1 cellular context compared by ENCODE assay signal in the genomic region with DNA sequence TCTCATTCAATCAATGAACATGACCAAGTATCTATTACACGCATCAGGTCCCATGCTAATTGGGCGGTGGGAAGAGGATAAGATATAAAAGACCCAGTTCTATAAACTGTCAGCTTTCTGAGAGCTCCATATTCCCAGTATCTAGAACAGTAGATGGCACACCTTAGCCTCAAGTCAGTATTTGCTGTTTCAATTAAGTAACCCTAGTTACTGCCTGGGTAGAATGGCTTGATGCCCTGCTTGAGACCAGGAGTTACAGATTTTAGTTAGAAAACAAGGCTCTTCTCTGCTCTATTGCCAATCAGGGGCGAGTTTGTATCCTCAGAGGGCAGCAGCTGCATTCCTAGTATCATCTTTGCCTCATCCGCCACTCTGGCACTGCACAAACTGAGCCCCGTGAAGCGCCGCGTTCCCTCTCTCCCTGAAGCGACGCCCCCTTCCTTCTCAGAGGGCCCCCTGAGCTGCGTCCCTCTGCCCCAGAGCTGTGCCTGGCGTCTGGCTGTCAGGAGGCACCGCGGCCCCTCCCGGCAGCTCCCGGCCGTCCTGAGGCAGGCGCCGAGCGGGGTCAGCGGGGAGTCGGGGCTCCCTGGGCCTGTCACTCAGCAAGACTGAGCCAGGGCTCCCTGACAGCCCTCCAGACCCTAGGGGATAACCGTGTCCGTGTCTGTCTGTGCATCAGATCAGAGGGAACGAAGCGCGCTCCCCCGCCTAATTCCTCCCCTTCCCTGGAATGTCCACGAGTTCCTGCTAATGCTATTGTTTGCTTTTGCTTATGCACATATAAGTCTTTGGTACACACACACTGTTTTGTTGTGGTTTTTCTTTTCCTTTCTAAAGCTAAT.
TF ChIP-seq lines count a peak whose summit lies in the region.

No MANE protein-coding gene starts in this region.

TF ChIP-seq in HEK293, 187 proteins besides CTCF, POLR2A, EP300 and RAD21 (continued from another document):
- TF ChIP-seq, protein P1, sequence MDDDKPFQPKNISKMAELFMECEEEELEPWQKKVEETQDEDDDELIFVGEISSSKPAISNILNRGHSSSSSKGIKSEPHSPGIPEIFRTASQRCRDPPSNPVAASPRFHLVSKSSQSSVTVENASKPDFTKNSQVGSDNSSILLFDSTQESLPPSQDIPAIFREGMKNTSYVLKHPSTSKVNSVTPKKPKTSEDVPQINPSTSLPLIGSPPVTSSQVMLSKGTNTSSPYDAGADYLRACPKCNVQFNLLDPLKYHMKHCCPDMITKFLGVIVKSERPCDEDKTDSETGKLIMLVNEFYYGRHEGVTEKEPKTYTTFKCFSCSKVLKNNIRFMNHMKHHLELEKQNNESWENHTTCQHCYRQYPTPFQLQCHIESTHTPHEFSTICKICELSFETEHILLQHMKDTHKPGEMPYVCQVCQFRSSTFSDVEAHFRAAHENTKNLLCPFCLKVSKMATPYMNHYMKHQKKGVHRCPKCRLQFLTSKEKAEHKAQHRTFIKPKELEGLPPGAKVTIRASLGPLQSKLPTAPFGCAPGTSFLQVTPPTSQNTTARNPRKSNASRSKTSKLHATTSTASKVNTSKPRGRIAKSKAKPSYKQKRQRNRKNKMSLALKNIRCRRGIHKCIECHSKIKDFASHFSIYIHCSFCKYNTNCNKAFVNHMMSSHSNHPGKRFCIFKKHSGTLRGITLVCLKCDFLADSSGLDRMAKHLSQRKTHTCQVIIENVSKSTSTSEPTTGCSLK (tag by site-specific recombination; IDR thresholded peaks at IDR 0.05): no peak
- peak; percentile 91 for TF ChIP-seq ZNF335 (tag by site-specific recombination; conservative IDR thresholded peaks at IDR 0.05)
- TF ChIP-seq ZBTB20 (tag by site-specific recombination; IDR thresholded peaks at IDR 0.05): peak; percentile 58; the same call in 1 of the 2 replicates
- peak; percentile 53; the same call in 1 of the 2 replicates for TF ChIP-seq ZNF341 (tag by site-specific recombination; IDR thresholded peaks at IDR 0.05; ENCODE audit: low read depth)
- TF ChIP-seq GLIS2 (tag by site-specific recombination; IDR thresholded peaks at IDR 0.05): peak; percentile 48; the same call in 1 of the 2 replicates
- no peak for TF ChIP-seq ZNF2 (tag by site-specific recombination; IDR thresholded peaks at IDR 0.05)
- TF ChIP-seq ZNF624 (tag by site-specific recombination; IDR thresholded peaks at IDR 0.05): no peak
- no peak for TF ChIP-seq ZNF558 (tag by site-specific recombination; IDR thresholded peaks at IDR 0.05)
- TF ChIP-seq, protein P2, sequence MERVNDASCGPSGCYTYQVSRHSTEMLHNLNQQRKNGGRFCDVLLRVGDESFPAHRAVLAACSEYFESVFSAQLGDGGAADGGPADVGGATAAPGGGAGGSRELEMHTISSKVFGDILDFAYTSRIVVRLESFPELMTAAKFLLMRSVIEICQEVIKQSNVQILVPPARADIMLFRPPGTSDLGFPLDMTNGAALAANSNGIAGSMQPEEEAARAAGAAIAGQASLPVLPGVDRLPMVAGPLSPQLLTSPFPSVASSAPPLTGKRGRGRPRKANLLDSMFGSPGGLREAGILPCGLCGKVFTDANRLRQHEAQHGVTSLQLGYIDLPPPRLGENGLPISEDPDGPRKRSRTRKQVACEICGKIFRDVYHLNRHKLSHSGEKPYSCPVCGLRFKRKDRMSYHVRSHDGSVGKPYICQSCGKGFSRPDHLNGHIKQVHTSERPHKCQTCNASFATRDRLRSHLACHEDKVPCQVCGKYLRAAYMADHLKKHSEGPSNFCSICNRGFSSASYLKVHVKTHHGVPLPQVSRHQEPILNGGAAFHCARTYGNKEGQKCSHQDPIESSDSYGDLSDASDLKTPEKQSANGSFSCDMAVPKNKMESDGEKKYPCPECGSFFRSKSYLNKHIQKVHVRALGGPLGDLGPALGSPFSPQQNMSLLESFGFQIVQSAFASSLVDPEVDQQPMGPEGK (tag by site-specific recombination; IDR thresholded peaks at IDR 0.05): 0 out of 2 replicates have a peak, but pooled peaks have one; percentile 26
- peak; percentile 86 for TF ChIP-seq ZBTB48 (tag by site-specific recombination; IDR thresholded peaks at IDR 0.05)
- no peak for TF ChIP-seq ZNF623 (tag by site-specific recombination; IDR thresholded peaks at IDR 0.05)
- TF ChIP-seq, protein P3, sequence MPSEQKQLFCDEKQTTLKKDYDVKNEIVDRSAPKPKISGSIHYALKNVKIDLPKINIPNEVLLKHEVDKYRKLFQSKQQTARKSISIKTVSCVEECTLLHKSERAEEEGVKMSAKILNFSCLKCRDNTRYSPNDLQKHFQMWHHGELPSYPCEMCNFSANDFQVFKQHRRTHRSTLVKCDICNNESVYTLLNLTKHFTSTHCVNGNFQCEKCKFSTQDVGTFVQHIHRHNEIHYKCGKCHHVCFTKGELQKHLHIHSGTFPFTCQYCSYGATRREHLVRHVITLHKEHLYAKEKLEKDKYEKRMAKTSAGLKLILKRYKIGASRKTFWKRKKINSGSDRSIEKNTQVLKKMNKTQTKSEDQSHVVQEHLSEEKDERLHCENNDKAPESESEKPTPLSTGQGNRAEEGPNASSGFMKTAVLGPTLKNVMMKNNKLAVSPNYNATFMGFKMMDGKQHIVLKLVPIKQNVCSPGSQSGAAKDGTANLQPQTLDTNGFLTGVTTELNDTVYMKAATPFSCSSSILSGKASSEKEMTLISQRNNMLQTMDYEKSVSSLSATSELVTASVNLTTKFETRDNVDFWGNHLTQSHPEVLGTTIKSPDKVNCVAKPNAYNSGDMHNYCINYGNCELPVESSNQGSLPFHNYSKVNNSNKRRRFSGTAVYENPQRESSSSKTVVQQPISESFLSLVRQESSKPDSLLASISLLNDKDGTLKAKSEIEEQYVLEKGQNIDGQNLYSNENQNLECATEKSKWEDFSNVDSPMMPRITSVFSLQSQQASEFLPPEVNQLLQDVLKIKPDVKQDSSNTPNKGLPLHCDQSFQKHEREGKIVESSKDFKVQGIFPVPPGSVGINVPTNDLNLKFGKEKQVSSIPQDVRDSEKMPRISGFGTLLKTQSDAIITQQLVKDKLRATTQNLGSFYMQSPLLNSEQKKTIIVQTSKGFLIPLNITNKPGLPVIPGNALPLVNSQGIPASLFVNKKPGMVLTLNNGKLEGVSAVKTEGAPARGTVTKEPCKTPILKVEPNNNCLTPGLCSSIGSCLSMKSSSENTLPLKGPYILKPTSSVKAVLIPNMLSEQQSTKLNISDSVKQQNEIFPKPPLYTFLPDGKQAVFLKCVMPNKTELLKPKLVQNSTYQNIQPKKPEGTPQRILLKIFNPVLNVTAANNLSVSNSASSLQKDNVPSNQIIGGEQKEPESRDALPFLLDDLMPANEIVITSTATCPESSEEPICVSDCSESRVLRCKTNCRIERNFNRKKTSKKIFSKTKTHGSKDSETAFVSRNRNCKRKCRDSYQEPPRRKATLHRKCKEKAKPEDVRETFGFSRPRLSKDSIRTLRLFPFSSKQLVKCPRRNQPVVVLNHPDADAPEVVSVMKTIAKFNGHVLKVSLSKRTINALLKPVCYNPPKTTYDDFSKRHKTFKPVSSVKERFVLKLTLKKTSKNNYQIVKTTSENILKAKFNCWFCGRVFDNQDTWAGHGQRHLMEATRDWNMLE (tag by site-specific recombination; conservative IDR thresholded peaks at IDR 0.05; ENCODE audit: low read depth): no peak
- TF ChIP-seq, protein P4, sequence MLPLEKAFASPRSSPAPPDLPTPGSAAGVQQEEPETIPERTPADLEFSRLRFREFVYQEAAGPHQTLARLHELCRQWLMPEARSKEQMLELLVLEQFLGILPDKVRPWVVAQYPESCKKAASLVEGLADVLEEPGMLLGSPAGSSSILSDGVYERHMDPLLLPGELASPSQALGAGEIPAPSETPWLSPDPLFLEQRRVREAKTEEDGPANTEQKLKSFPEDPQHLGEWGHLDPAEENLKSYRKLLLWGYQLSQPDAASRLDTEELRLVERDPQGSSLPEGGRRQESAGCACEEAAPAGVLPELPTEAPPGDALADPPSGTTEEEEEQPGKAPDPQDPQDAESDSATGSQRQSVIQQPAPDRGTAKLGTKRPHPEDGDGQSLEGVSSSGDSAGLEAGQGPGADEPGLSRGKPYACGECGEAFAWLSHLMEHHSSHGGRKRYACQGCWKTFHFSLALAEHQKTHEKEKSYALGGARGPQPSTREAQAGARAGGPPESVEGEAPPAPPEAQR (tag by site-specific recombination; IDR thresholded peaks at IDR 0.05): no peak
- peak; percentile 44 for TF ChIP-seq GLIS1 (tag by site-specific recombination; IDR thresholded peaks at IDR 0.05)
- TF ChIP-seq KLF7 (tag by site-specific recombination; IDR thresholded peaks at IDR 0.05; ENCODE audit: borderline replicate concordance): no peak
- TF ChIP-seq SP2 (tag by site-specific recombination; IDR thresholded peaks at IDR 0.05): no peak
- no peak for TF ChIP-seq FEZF1 (tag by site-specific recombination; IDR thresholded peaks at IDR 0.05)
- no peak for TF ChIP-seq SETDB1 (IDR thresholded peaks at IDR 0.05; ENCODE audit: insufficient read length, low read length)
- TF ChIP-seq ZNF585B (tag by site-specific recombination; IDR thresholded peaks at IDR 0.05): no peak
TF ChIP-seq in HEK293: peak in this region for 9.
